In the genomic region with DNA sequence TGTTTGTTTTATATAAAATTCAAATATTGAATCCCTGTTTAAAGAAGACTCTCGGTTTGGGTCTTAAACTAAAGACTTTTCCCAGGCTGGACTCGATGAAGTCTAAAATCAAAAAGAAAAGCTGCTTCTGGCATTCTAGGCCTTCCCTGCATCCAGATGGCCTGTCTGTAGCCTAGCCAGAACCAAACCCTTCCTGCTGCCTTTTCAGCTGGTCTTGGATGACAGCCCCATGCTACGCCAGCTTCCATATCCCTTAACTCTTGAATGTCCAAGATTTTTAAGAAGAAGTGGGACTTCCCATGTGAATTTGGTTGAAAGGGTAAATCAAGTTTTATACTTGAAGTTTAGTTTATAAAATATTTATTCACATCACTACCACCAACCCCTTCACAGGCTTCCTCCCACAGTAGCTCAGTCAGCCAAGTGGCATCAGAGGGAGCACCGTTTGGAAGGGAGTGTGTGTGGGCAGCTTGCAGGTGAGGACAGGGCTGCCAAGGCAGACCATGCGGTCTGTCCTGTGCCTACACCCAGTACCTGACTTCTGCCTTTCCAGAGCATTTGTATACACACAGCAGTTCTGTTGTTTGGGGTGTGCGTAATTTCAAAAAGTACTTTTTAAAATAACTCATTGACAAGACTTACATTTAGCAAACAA, we compare ENCODE assay signal across 18 cellular contexts. TPM values are rescaled to one million over a fixed set of nuclear protein-coding genes. Genes with fewer than 3 reads are reported as not detected.
DNase-seq lines count a peak whose midpoint lies in the region; ATAC-seq and TF ChIP-seq lines count a peak whose summit lies in the region.
"Had no signal": no experiment of that assay in that cellular context is flagged by ENCODE, and none has a peak within 500 bp of the region (broad histone marks: within the 10 kb centered on the region; RNA-seq: fewer than 3 reads in every experiment).

No MANE protein-coding gene starts in this region.

- H3K4me3 ChIP-seq in left ventricle myocardium inferior (no peak overlapping the region), upper lobe of left lung (no peak overlapping the region)
- H3K4me3 ChIP-seq: GM23248, thyroid gland had no signal

- H3K9me3 ChIP-seq in left ventricle myocardium inferior (replicated peaks) (no peaks in the 10 kb centered on the region), upper lobe of left lung (no peaks in the 10 kb centered on the region)
- H3K9me3 ChIP-seq: thyroid gland had no signal

- CTCF ChIA-PET in activated naive CD4-positive, alpha-beta T cell treated with anti-CD3 and anti-CD28 coated beads, Interleukin-2, amount 10 ng/mL, durations not matched to agents 7 days and 5 days (lab: Charles Lee) = interaction anchor here (0.9 to 2.8 kb wide), 3 partner anchors 15 to 369 kb away, joined by 3 to 14 read pairs (median 4); no protein-coding TSS in a partner anchor

- intact Hi-C loops in activated T-helper 1 cell treated with anti-CD3 and anti-CD28 coated beads, Interleukin-12 subunit alpha, Interleukin-12 subunit beta, Interleukin-2, Interleukin-4 antibody, amounts not matched to agents 30 ng/mL and 10 ng/mL and 1 ng/mL, durations not matched to agents 14 hours and 24 hours and 36 hours (cut with micrococcal nuclease) = loop anchor here (10.0 kb wide), 1 partner anchor 536 kb away; a partner anchor contains a TSS
- intact Hi-C loops in left ventricle myocardium inferior (cut with micrococcal nuclease) = no loop called here

- no peak for ATAC-seq in upper lobe of left lung (ENCODE audit: low FRiP score in 2 of 2)
- ATAC-seq in effector memory CD8-positive, alpha-beta T cell (replicated peaks) = no peak
- ATAC-seq in HG02642 (IDR thresholded peaks at IDR 0.05; ENCODE audit: poor library complexity, unreplicated experiment) = no peak
- ATAC-seq: esophagus mucosa, Panc1, WTC11 had no signal

- H3K36me3 ChIP-seq in left ventricle myocardium inferior = no peaks in the 10 kb centered on the region
- H3K36me3 ChIP-seq in upper lobe of left lung = no peaks in the 10 kb centered on the region
- H3K36me3 ChIP-seq: thyroid gland had no signal

- TF ChIP-seq EP300 in upper lobe of left lung (IDR thresholded peaks at IDR 0.05) = no peak

- H3K9me3 Mint-ChIP-seq in activated naive CD4-positive, alpha-beta T cell treated with anti-CD3 and anti-CD28 coated beads, Interleukin-2, amount 50 U/mL, for 24 hours = no peaks in the 10 kb centered on the region
- peaks cover 1% of the 10 kb centered on the region for H3K9me3 Mint-ChIP-seq in activated naive CD4-positive, alpha-beta T cell treated with anti-CD3 and anti-CD28 coated beads, Interleukin-2, amount 10 ng/mL, durations not matched to agents 7 days and 5 days
- no peaks in the 10 kb centered on the region for H3K9me3 Mint-ChIP-seq in activated T-helper 1 cell treated with anti-CD3 and anti-CD28 coated beads, Interleukin-12 subunit alpha, Interleukin-12 subunit beta, Interleukin-2, Interleukin-4 antibody, amounts not matched to agents 30 ng/mL and 10 ng/mL and 1 ng/mL, durations not matched to agents 14 hours and 24 hours and 36 hours
- no peaks in the 10 kb centered on the region for H3K9me3 Mint-ChIP-seq in effector memory CD8-positive, alpha-beta T cell
- H3K9me3 Mint-ChIP-seq: dendritic cell treated with granulocyte-macrophage colony-stimulating factor and Interleukin-4, amounts not matched to agents 40 ng/mL and 50 ng/mL, for 4 days; nephron; WTC11 had no signal

- no peak for DNase-seq in activated naive CD4-positive, alpha-beta T cell treated with anti-CD3 and anti-CD28 coated beads, Interleukin-2, amount 10 ng/mL, durations not matched to agents 7 days and 5 days
- DNase-seq in activated T-helper 1 cell treated with anti-CD3 and anti-CD28 coated beads, Interleukin-12 subunit alpha, Interleukin-12 subunit beta, Interleukin-2, Interleukin-4 antibody, amounts not matched to agents 30 ng/mL and 10 ng/mL and 1 ng/mL, durations not matched to agents 14 hours and 24 hours and 36 hours (ENCODE audit: low spot score) = no peak
- peak; percentile 38 for DNase-seq in left ventricle myocardium inferior
- no peak for DNase-seq in upper lobe of left lung
- DNase-seq in NCI-H2227 treated with DMSO at 0.1 percent for 48 hours (lab: John Stamatoyannopoulos, UW) = no peak
- DNase-seq in effector memory CD8-positive, alpha-beta T cell = no peak
- DNase-seq: GM23248, Karpas-422, NCI-H1436, NCI-H510A treated with DMSO at 0.1 percent for 48 hours, thyroid gland had no signal

- H3K27ac ChIP-seq in left ventricle myocardium inferior (replicated peaks) = peak overlapping the region; percentile 76
- H3K27ac ChIP-seq in upper lobe of left lung = peak overlapping the region; percentile 16 to 82 (median 55)
- H3K27ac ChIP-seq: GM23248, thyroid gland had no signal

- TF ChIP-seq CTCF in left ventricle myocardium inferior (IDR thresholded peaks at IDR 0.05; ENCODE audit: borderline replicate concordance) = no peak
- TF ChIP-seq CTCF in upper lobe of left lung (IDR thresholded peaks at IDR 0.05) = no peak

- no peaks in the 10 kb centered on the region for H3K27me3 Mint-ChIP-seq in activated naive CD4-positive, alpha-beta T cell treated with anti-CD3 and anti-CD28 coated beads, Interleukin-2, amount 50 U/mL, for 24 hours
- H3K27me3 Mint-ChIP-seq in activated naive CD4-positive, alpha-beta T cell treated with anti-CD3 and anti-CD28 coated beads, Interleukin-2, amount 10 ng/mL, durations not matched to agents 7 days and 5 days = no peaks in the 10 kb centered on the region
- H3K27me3 Mint-ChIP-seq in activated T-helper 1 cell treated with anti-CD3 and anti-CD28 coated beads, Interleukin-12 subunit alpha, Interleukin-12 subunit beta, Interleukin-2, Interleukin-4 antibody, amounts not matched to agents 30 ng/mL and 10 ng/mL and 1 ng/mL, durations not matched to agents 14 hours and 24 hours and 36 hours (ENCODE audit: insufficient read depth) = no peaks in the 10 kb centered on the region
- H3K27me3 Mint-ChIP-seq in effector memory CD8-positive, alpha-beta T cell = no peaks in the 10 kb centered on the region
- H3K27me3 Mint-ChIP-seq: dendritic cell treated with granulocyte-macrophage colony-stimulating factor and Interleukin-4, amounts not matched to agents 40 ng/mL and 50 ng/mL, for 4 days had no signal

- TF ChIP-seq POLR2A in upper lobe of left lung (IDR thresholded peaks at IDR 0.05) = no peak

- no peak overlapping the region for H3K4me3 Mint-ChIP-seq in activated naive CD4-positive, alpha-beta T cell treated with anti-CD3 and anti-CD28 coated beads, Interleukin-2, amount 50 U/mL, for 24 hours
- H3K4me3 Mint-ChIP-seq in activated naive CD4-positive, alpha-beta T cell treated with anti-CD3 and anti-CD28 coated beads, Interleukin-2, amount 10 ng/mL, durations not matched to agents 7 days and 5 days = no peak overlapping the region
- no peak overlapping the region for H3K4me3 Mint-ChIP-seq in activated T-helper 1 cell treated with anti-CD3 and anti-CD28 coated beads, Interleukin-12 subunit alpha, Interleukin-12 subunit beta, Interleukin-2, Interleukin-4 antibody, amounts not matched to agents 30 ng/mL and 10 ng/mL and 1 ng/mL, durations not matched to agents 14 hours and 24 hours and 36 hours
- no peak overlapping the region for H3K4me3 Mint-ChIP-seq in effector memory CD8-positive, alpha-beta T cell
- H3K4me3 Mint-ChIP-seq: dendritic cell treated with granulocyte-macrophage colony-stimulating factor and Interleukin-4, amounts not matched to agents 40 ng/mL and 50 ng/mL, for 4 days; nephron; WTC11 had no signal

- H3K4me1 ChIP-seq in left ventricle myocardium inferior = peaks cover 52% of the 10 kb centered on the region
- H3K4me1 ChIP-seq in upper lobe of left lung = peaks cover 19 to 44% (median 32%) of the 10 kb centered on the region in 4 donors
- H3K4me1 ChIP-seq: thyroid gland had no signal

- H3K27ac Mint-ChIP-seq in activated naive CD4-positive, alpha-beta T cell treated with anti-CD3 and anti-CD28 coated beads, Interleukin-2, amount 50 U/mL, for 24 hours = peak overlapping the region; percentile 62
- H3K27ac Mint-ChIP-seq in activated naive CD4-positive, alpha-beta T cell treated with anti-CD3 and anti-CD28 coated beads, Interleukin-2, amount 10 ng/mL, durations not matched to agents 7 days and 5 days = no peak overlapping the region
- H3K27ac Mint-ChIP-seq in activated T-helper 1 cell treated with anti-CD3 and anti-CD28 coated beads, Interleukin-12 subunit alpha, Interleukin-12 subunit beta, Interleukin-2, Interleukin-4 antibody, amounts not matched to agents 30 ng/mL and 10 ng/mL and 1 ng/mL, durations not matched to agents 14 hours and 24 hours and 36 hours = peak overlapping the region; percentile 5
- H3K27ac Mint-ChIP-seq in effector memory CD8-positive, alpha-beta T cell = no peak overlapping the region
- H3K27ac Mint-ChIP-seq: dendritic cell treated with granulocyte-macrophage colony-stimulating factor and Interleukin-4, amounts not matched to agents 40 ng/mL and 50 ng/mL, for 4 days; nephron; WTC11 had no signal

- 59 to 62% methylated on average over 5 to 6 of the region's 6 CpGs for WGBS in upper lobe of left lung, 2 donors

- peaks cover 2% of the 10 kb centered on the region for H3K36me3 Mint-ChIP-seq in activated naive CD4-positive, alpha-beta T cell treated with anti-CD3 and anti-CD28 coated beads, Interleukin-2, amount 50 U/mL, for 24 hours
- peaks cover 32% of the 10 kb centered on the region for H3K36me3 Mint-ChIP-seq in activated naive CD4-positive, alpha-beta T cell treated with anti-CD3 and anti-CD28 coated beads, Interleukin-2, amount 10 ng/mL, durations not matched to agents 7 days and 5 days
- peaks cover 16% of the 10 kb centered on the region for H3K36me3 Mint-ChIP-seq in activated T-helper 1 cell treated with anti-CD3 and anti-CD28 coated beads, Interleukin-12 subunit alpha, Interleukin-12 subunit beta, Interleukin-2, Interleukin-4 antibody, amounts not matched to agents 30 ng/mL and 10 ng/mL and 1 ng/mL, durations not matched to agents 14 hours and 24 hours and 36 hours (ENCODE audit: low read depth)
- H3K36me3 Mint-ChIP-seq in effector memory CD8-positive, alpha-beta T cell (ENCODE audit: insufficient read depth) = no peaks in the 10 kb centered on the region
- H3K36me3 Mint-ChIP-seq: WTC11 had no signal

- H3K27me3 ChIP-seq in left ventricle myocardium inferior (ENCODE audit: low read depth) (no peaks in the 10 kb centered on the region), upper lobe of left lung (no peaks in the 10 kb centered on the region)
- H3K27me3 ChIP-seq: thyroid gland had no signal

- H3K4me1 Mint-ChIP-seq in activated naive CD4-positive, alpha-beta T cell treated with anti-CD3 and anti-CD28 coated beads, Interleukin-2, amount 50 U/mL, for 24 hours = peaks cover 49% of the 10 kb centered on the region
- H3K4me1 Mint-ChIP-seq in activated naive CD4-positive, alpha-beta T cell treated with anti-CD3 and anti-CD28 coated beads, Interleukin-2, amount 10 ng/mL, durations not matched to agents 7 days and 5 days = peaks cover 53% of the 10 kb centered on the region
- H3K4me1 Mint-ChIP-seq in activated T-helper 1 cell treated with anti-CD3 and anti-CD28 coated beads, Interleukin-12 subunit alpha, Interleukin-12 subunit beta, Interleukin-2, Interleukin-4 antibody, amounts not matched to agents 30 ng/mL and 10 ng/mL and 1 ng/mL, durations not matched to agents 14 hours and 24 hours and 36 hours (ENCODE audit: low read depth) = peaks cover 56% of the 10 kb centered on the region
- peaks cover 4 to 8% of the 10 kb centered on the region in 2 donors for H3K4me1 Mint-ChIP-seq in effector memory CD8-positive, alpha-beta T cell (ENCODE audit: low read depth in 2 of 2)

RNA-seq across cellular contexts. Expression of a gene that starts 18.2 kb away (rescaled TPM):
- total RNA-seq in activated T-helper 1 cell treated with anti-CD3 and anti-CD28 coated beads, Interleukin-12 subunit alpha, Interleukin-12 subunit beta, Interleukin-2, Interleukin-4 antibody, amounts not matched to agents 30 ng/mL and 10 ng/mL and 1 ng/mL, durations not matched to agents 14 hours and 24 hours and 36 hours = 313 and 340 TPM in 2 replicates
- total RNA-seq in left ventricle myocardium inferior (128 TPM), upper lobe of left lung (100 to 1,000 TPM in 3 of 6 donors, 10 to 100 TPM in 3; 66.1 to 113 (median 101) TPM)

RNA-seq across cellular contexts. Expression of a gene that starts 38.8 kb away (rescaled TPM):
- 94.8 and 101 TPM in 2 replicates for total RNA-seq in activated T-helper 1 cell treated with anti-CD3 and anti-CD28 coated beads, Interleukin-12 subunit alpha, Interleukin-12 subunit beta, Interleukin-2, Interleukin-4 antibody, amounts not matched to agents 30 ng/mL and 10 ng/mL and 1 ng/mL, durations not matched to agents 14 hours and 24 hours and 36 hours
- 45.8 TPM for total RNA-seq in left ventricle myocardium inferior
- total RNA-seq in upper lobe of left lung = 100 to 1,000 TPM in 1 of 6 donors, 10 to 100 TPM in 5; 56.2 to 139 (median 84.2) TPM

Comparison
In these comparisons a context has a peak if more than half of its experiments do, and no peak if none do; other contexts are left out.
1. H3K27ac Mint-ChIP-seq: peak in activated naive CD4-positive, alpha-beta T cell treated with anti-CD3 and anti-CD28 coated beads, Interleukin-2, amount 50 U/mL, for 24 hours (single experiment) and activated T-helper 1 cell treated with anti-CD3 and anti-CD28 coated beads, Interleukin-12 subunit alpha, Interleukin-12 subunit beta, Interleukin-2, Interleukin-4 antibody, amounts not matched to agents 30 ng/mL and 10 ng/mL and 1 ng/mL, durations not matched to agents 14 hours and 24 hours and 36 hours (single experiment); none in activated naive CD4-positive, alpha-beta T cell treated with anti-CD3 and anti-CD28 coated beads, Interleukin-2, amount 10 ng/mL, durations not matched to agents 7 days and 5 days (single experiment) and effector memory CD8-positive, alpha-beta T cell (0 of 2).